Comparison of ENCODE assay signal across 30 cellular contexts in genomic region chr22:35178446-35178845, GRCh38.
"Had no signal": no experiment of that assay in that cellular context is flagged by ENCODE, and none has a peak within 500 bp of the region (broad histone marks: within the 10 kb centered on the region; RNA-seq: fewer than 3 reads in every experiment).

No MANE protein-coding gene starts in this region.

- H3K9me3 Mint-ChIP-seq: natural killer cell; stimulated activated effector memory CD8-positive, alpha-beta T cell treated with anti-CD3 and anti-CD28 coated beads, Interleukin-12 subunit alpha, Interleukin-12 subunit beta, amount 100 ng/mL, for 72 hours had no signal

- H3K27ac Mint-ChIP-seq: naive thymus-derived CD4-positive, alpha-beta T cell; natural killer cell; nephron; neural progenitor cell; progenitor cell of endocrine pancreas; stimulated activated effector memory CD8-positive, alpha-beta T cell treated with anti-CD3 and anti-CD28 coated beads, Interleukin-12 subunit alpha, Interleukin-12 subunit beta, amount 100 ng/mL, for 72 hours; stimulated activated naive B cell treated with anti-CD40 and anti-IgM and Interleukin-4, amounts not matched to agents 10 μg/mL and 1 μg/mL and 100 μg/mL, for 72 hours; stimulated activated naive CD8-positive, alpha-beta T cell treated with anti-CD3 and anti-CD28 coated beads, Interleukin-15, Interleukin-2, amounts not matched to agents 100 ng/mL and 50 ng/mL, for 24 hours had no signal

- H3K4me1 ChIP-seq: neural progenitor cell, parathyroid adenoma, psoas muscle, right lobe of liver, sigmoid colon, stomach, thyroid gland, tibial nerve, upper lobe of left lung, uterus had no signal

- DNase-seq: naive thymus-derived CD4-positive, alpha-beta T cell; natural killer cell; nucleus accumbens; ovary; posterior cingulate gyrus; psoas muscle; right cardiac atrium; right lobe of liver; sigmoid colon; small intestine; stimulated activated CD4-positive, alpha-beta T cell treated with anti-CD3 and anti-CD28 coated beads, Interleukin-15, amount 100 ng/mL, for 24 hours; stimulated activated CD4-positive, alpha-beta T cell treated with anti-CD3 and anti-CD28 coated beads, Interleukin-2, amount 100 ng/mL, for 24 hours; stimulated activated CD4-positive, alpha-beta T cell treated with anti-CD3 and anti-CD28 coated beads, Interleukin-2, amount 100 ng/mL, for 48 hours; stimulated activated CD4-positive, alpha-beta T cell treated with anti-CD3 and anti-CD28 coated beads, Interleukin-4, amount 100 ng/mL, for 24 hours; stimulated activated naive B cell treated with anti-CD40 and anti-IgM and Interleukin-4, amounts not matched to agents 10 μg/mL and 1 μg/mL and 100 μg/mL, for 72 hours; stimulated activated naive CD4-positive, alpha-beta T cell treated with Interleukin-2 at 50 U/mL for 16 hours; stomach; thyroid gland; trophoblast cell; upper lobe of left lung; uterus had no signal

- H3K27me3 Mint-ChIP-seq: progenitor cell of endocrine pancreas had no signal

- H3K27me3 ChIP-seq: neural progenitor cell, ovary, right lobe of liver, thyroid gland, tibial nerve, upper lobe of left lung, uterus had no signal

- ATAC-seq: naive thymus-derived CD4-positive, alpha-beta T cell; natural killer cell; psoas muscle; right cardiac atrium; right lobe of liver; stimulated activated effector memory CD8-positive, alpha-beta T cell treated with anti-CD3 and anti-CD28 coated beads, Interleukin-12 subunit alpha, Interleukin-12 subunit beta, amount 100 ng/mL, for 72 hours; stimulated activated naive B cell treated with anti-CD40 and anti-IgM and Interleukin-4, amounts not matched to agents 10 μg/mL and 1 μg/mL and 100 μg/mL, for 72 hours had no signal

- H3K4me3 Mint-ChIP-seq: naive thymus-derived CD4-positive, alpha-beta T cell; natural killer cell; nephron; neural progenitor cell; stimulated activated effector memory CD8-positive, alpha-beta T cell treated with anti-CD3 and anti-CD28 coated beads, Interleukin-12 subunit alpha, Interleukin-12 subunit beta, amount 100 ng/mL, for 72 hours; stimulated activated naive B cell treated with anti-CD40 and anti-IgM and Interleukin-4, amounts not matched to agents 10 μg/mL and 1 μg/mL and 100 μg/mL, for 72 hours; stimulated activated naive CD8-positive, alpha-beta T cell treated with anti-CD3 and anti-CD28 coated beads, Interleukin-15, Interleukin-2, amounts not matched to agents 100 ng/mL and 50 ng/mL, for 24 hours had no signal

- H3K4me3 ChIP-seq: neural progenitor cell, ovary, psoas muscle, right lobe of liver, sigmoid colon, stomach, thoracic aorta, thyroid gland, tibial nerve, upper lobe of left lung, uterus had no signal

- H3K9me3 ChIP-seq: neutrophil, ovary, psoas muscle, right lobe of liver, thoracic aorta, thyroid gland, upper lobe of left lung, uterus had no signal

- H3K36me3 ChIP-seq: neural progenitor cell, neutrophil, ovary, right lobe of liver, sigmoid colon, stomach, thoracic aorta, thyroid gland, tibial nerve, upper lobe of left lung, uterus had no signal

- H3K36me3 Mint-ChIP-seq: natural killer cell; neural progenitor cell; stimulated activated effector memory CD8-positive, alpha-beta T cell treated with anti-CD3 and anti-CD28 coated beads, Interleukin-12 subunit alpha, Interleukin-12 subunit beta, amount 100 ng/mL, for 72 hours; stimulated activated naive B cell treated with anti-CD40 and anti-IgM and Interleukin-4, amounts not matched to agents 10 μg/mL and 1 μg/mL and 100 μg/mL, for 72 hours had no signal

- H3K27ac ChIP-seq: neural progenitor cell, neutrophil, ovary, parathyroid adenoma, psoas muscle, right lobe of liver, sigmoid colon, stomach, thoracic aorta, thyroid gland, tibial nerve, upper lobe of left lung, uterus had no signal

- H3K4me1 Mint-ChIP-seq: naive thymus-derived CD4-positive, alpha-beta T cell; natural killer cell; neural progenitor cell; stimulated activated effector memory CD8-positive, alpha-beta T cell treated with anti-CD3 and anti-CD28 coated beads, Interleukin-12 subunit alpha, Interleukin-12 subunit beta, amount 100 ng/mL, for 72 hours; stimulated activated naive B cell treated with anti-CD40 and anti-IgM and Interleukin-4, amounts not matched to agents 10 μg/mL and 1 μg/mL and 100 μg/mL, for 72 hours had no signal
